ENCODE assay signal across 1 cellular context in the genomic region with DNA sequence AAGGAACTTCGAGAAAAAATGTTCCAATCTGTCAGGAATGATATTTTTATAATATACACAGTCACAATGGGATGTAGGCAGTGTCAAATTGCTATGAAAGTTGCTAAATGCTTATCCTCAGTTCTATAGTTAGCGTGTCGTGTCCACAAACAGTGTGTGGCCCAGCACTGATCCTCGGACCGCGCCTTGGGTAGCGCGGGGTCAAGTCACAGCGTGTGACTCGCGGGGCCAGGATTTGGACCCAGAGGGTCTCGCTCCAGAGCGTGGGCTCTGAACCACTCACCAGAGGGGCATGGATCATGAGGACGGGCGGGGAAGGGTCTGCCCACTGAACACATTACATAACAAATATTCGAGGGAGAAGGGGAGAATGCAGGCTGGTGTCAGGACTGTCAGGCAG.
TF ChIP-seq lines count a peak whose summit lies in the region.

No MANE protein-coding gene starts in this region.

TF ChIP-seq in WTC11, 78 proteins besides CTCF, POLR2A, EP300 and RAD21:
- TF ChIP-seq GRHL2 (CRISPR knock-in tag; IDR thresholded peaks at IDR 0.05; ENCODE audit: insufficient replicate concordance, severe bottlenecking) (no peak), JUN (CRISPR knock-in tag; IDR thresholded peaks at IDR 0.05) (no peak), JAZF1 (CRISPR knock-in tag; IDR thresholded peaks at IDR 0.05) (no peak), TP53 (CRISPR knock-in tag; IDR thresholded peaks at IDR 0.05) (no peak), ZNF219 (CRISPR knock-in tag; IDR thresholded peaks at IDR 0.05; ENCODE audit: borderline replicate concordance) (no peak), RORB (CRISPR knock-in tag; IDR thresholded peaks at IDR 0.05) (no peak), CREB1 (CRISPR knock-in tag; IDR thresholded peaks at IDR 0.05) (no peak), SMAD3 (CRISPR knock-in tag; IDR thresholded peaks at IDR 0.05; ENCODE audit: borderline replicate concordance) (no peak), ZNF317 (CRISPR knock-in tag; IDR thresholded peaks at IDR 0.05; ENCODE audit: borderline replicate concordance, low read depth) (no peak), KAT7 (CRISPR knock-in tag; IDR thresholded peaks at IDR 0.05; ENCODE audit: borderline replicate concordance) (no peak), FOXJ3 (CRISPR knock-in tag; IDR thresholded peaks at IDR 0.05; ENCODE audit: borderline replicate concordance) (no peak), EMX1 (CRISPR knock-in tag; IDR thresholded peaks at IDR 0.05) (no peak)
- TF ChIP-seq, protein P1, sequence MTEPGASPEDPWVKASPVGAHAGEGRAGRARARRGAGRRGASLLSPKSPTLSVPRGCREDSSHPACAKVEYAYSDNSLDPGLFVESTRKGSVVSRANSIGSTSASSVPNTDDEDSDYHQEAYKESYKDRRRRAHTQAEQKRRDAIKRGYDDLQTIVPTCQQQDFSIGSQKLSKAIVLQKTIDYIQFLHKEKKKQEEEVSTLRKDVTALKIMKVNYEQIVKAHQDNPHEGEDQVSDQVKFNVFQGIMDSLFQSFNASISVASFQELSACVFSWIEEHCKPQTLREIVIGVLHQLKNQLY (CRISPR knock-in tag; IDR thresholded peaks at IDR 0.05) = no peak
- TF ChIP-seq, protein P2, sequence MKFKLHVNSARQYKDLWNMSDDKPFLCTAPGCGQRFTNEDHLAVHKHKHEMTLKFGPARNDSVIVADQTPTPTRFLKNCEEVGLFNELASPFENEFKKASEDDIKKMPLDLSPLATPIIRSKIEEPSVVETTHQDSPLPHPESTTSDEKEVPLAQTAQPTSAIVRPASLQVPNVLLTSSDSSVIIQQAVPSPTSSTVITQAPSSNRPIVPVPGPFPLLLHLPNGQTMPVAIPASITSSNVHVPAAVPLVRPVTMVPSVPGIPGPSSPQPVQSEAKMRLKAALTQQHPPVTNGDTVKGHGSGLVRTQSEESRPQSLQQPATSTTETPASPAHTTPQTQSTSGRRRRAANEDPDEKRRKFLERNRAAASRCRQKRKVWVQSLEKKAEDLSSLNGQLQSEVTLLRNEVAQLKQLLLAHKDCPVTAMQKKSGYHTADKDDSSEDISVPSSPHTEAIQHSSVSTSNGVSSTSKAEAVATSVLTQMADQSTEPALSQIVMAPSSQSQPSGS (CRISPR knock-in tag; IDR thresholded peaks at IDR 0.05; ENCODE audit: borderline replicate concordance, low read depth) = no peak
- TF ChIP-seq, protein P3, sequence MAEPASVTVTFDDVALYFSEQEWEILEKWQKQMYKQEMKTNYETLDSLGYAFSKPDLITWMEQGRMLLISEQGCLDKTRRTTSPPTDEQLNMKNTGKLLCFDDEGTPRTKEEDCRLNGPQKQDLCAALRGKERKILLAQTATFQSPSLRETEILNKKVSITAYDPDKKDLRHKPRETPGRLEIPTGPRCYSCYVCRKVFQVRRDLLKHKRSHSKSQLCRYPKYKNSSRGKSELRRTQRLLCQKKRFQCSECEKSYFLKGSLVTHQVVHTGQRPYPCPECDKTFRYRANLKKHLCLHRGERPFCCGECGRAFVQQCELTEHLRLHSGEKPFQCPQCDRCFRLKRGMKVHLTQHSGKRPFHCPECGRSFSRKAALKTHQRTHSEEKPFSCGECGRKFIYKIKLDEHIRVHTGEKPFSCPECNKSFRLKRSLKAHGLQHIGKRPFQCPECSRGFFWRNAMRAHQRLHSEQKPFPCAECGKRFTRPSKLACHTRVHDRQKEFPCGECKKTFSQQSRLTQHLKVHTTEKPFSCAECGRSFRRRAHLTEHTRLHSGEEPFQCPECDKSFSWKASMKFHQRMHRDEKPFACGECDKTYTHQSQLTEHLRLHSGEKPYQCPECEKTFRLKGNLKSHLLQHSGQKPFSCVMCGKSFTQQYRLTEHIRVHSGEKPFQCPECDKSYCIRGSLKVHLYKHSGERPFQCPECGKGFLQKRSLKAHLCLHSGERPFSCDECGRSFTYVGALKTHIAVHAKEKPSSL (CRISPR knock-in tag; conservative IDR thresholded peaks at IDR 0.05) = no peak
- TF ChIP-seq, protein P4, sequence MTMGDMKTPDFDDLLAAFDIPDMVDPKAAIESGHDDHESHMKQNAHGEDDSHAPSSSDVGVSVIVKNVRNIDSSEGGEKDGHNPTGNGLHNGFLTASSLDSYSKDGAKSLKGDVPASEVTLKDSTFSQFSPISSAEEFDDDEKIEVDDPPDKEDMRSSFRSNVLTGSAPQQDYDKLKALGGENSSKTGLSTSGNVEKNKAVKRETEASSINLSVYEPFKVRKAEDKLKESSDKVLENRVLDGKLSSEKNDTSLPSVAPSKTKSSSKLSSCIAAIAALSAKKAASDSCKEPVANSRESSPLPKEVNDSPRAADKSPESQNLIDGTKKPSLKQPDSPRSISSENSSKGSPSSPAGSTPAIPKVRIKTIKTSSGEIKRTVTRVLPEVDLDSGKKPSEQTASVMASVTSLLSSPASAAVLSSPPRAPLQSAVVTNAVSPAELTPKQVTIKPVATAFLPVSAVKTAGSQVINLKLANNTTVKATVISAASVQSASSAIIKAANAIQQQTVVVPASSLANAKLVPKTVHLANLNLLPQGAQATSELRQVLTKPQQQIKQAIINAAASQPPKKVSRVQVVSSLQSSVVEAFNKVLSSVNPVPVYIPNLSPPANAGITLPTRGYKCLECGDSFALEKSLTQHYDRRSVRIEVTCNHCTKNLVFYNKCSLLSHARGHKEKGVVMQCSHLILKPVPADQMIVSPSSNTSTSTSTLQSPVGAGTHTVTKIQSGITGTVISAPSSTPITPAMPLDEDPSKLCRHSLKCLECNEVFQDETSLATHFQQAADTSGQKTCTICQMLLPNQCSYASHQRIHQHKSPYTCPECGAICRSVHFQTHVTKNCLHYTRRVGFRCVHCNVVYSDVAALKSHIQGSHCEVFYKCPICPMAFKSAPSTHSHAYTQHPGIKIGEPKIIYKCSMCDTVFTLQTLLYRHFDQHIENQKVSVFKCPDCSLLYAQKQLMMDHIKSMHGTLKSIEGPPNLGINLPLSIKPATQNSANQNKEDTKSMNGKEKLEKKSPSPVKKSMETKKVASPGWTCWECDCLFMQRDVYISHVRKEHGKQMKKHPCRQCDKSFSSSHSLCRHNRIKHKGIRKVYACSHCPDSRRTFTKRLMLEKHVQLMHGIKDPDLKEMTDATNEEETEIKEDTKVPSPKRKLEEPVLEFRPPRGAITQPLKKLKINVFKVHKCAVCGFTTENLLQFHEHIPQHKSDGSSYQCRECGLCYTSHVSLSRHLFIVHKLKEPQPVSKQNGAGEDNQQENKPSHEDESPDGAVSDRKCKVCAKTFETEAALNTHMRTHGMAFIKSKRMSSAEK (CRISPR knock-in tag; IDR thresholded peaks at IDR 0.05; ENCODE audit: borderline replicate concordance) = no peak
TF ChIP-seq in WTC11: peak in this region for 0.
